8 cellular contexts compared by ENCODE assay signal in the genomic region with DNA sequence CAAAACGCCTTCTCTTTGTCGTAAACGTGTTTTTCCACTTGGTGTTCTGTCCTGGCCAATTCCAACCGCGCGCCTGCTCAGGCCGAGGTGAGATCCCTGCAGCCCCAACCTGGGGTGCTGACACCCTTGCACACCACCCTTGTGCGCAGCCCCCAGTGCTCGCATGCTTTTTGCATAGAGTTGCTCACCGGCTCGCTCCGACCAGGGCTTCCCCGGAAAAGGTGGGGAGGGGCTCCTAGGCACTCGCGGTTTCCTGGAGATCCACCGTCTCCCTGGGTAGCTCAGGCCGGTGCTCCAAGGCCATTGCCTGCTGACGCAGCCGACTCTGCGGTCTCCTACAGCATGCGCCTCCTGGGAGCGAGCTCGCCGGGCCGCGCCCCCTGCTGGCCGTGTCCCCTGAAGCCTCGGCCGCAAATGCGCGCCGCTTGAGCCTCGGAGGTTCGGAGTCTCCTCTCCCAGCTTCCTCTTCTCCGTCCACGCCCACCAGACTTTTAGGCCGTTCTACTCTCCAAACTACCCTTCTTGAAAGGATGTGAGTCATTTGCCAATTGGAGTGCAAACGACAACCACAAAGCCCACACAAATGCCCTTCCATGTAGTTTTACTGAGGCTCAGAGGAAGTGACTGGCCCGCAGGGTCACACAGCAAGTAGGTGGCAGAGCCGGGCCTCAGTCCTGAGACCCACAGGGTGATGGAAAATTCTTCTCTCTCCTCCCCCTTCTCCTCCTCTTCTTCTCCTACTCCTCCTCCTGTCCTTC. TPM values are rescaled to one million over a fixed set of nuclear protein-coding genes. Genes with fewer than 3 reads are reported as not detected.
A peak's percentile ranks its signal among the peaks of the same experiment; 100 is the strongest.
DNase-seq lines count a peak whose midpoint lies in the region; ATAC-seq and TF ChIP-seq lines count a peak whose summit lies in the region.

No MANE protein-coding gene starts in this region.

- no peaks in the 10 kb centered on the region for H3K36me3 ChIP-seq in kidney epithelial cell (ENCODE audit: control insufficient read depth, insufficient read depth, low read length)

- peak overlapping the region; percentile 92 for H3K27ac Mint-ChIP-seq in chondrocyte (ENCODE audit: unreplicated experiment)

- H3K4me3 Mint-ChIP-seq in chondrocyte (ENCODE audit: unreplicated experiment): peak overlapping the region; percentile 70

- ATAC-seq in GM18861 (IDR thresholded peaks at IDR 0.05; ENCODE audit: unreplicated experiment): peak; percentile 84
- ATAC-seq in HG03097 (IDR thresholded peaks at IDR 0.05; ENCODE audit: low FRiP score, unreplicated experiment): peak; percentile 74

- peak overlapping the region; percentile 27 for H3K4me3 ChIP-seq in kidney epithelial cell (ENCODE audit: low read depth, low read length)

- TF ChIP-seq CTCF in chondrocyte (IDR thresholded peaks at IDR 0.05): peak; percentile 98
- peak; percentile 95 for TF ChIP-seq CTCF in kidney epithelial cell (IDR thresholded peaks at IDR 0.05; ENCODE audit: insufficient read depth, low read length, poor library complexity, severe bottlenecking)

- H3K27me3 ChIP-seq in kidney epithelial cell (ENCODE audit: control insufficient read depth, insufficient read depth, low read length): no peaks in the 10 kb centered on the region

- peak; percentile 94 for DNase-seq in AG08395 (ENCODE audit: low spot score)
- peak; percentile 30 for DNase-seq in NCI-H345 treated with DMSO at 0.1 percent for 48 hours (lab: John Stamatoyannopoulos, UW; ENCODE audit: unreplicated experiment)
- peak; percentile 94 for DNase-seq in activated CD4-positive, CD25-positive, alpha-beta regulatory T cell treated with anti-CD3 and anti-CD28 coated beads, Interleukin-2, amount 50 U/mL, for 72 hours
- DNase-seq in chondrocyte (ENCODE audit: low spot score): no peak
- peak; percentile 99 for DNase-seq in kidney epithelial cell (ENCODE audit: low read depth)
- peak; percentile 97 for DNase-seq in stimulated activated CD4-positive, alpha-beta T cell treated with anti-CD3 and anti-CD28 coated beads, Interleukin-15, amount 100 ng/mL, for 24 hours

- no peaks in the 10 kb centered on the region for H3K9me3 Mint-ChIP-seq in chondrocyte (ENCODE audit: low read depth)

- no peaks in the 10 kb centered on the region for H3K36me3 Mint-ChIP-seq in chondrocyte (ENCODE audit: low read depth)

- H3K4me1 Mint-ChIP-seq in chondrocyte (ENCODE audit: low read depth): peaks cover 31% of the 10 kb centered on the region

- H3K27me3 Mint-ChIP-seq in chondrocyte (ENCODE audit: low read depth): no peaks in the 10 kb centered on the region

RNA-seq across cellular contexts. Expression of gene PDP2, which starts 7.2 kb away (rescaled TPM):
- total RNA-seq in chondrocyte (8.5 to 9.2 TPM (median 9.0 TPM) in 3 replicates), kidney epithelial cell (6.9 and 11.7 TPM in 2 replicates)

RNA-seq across cellular contexts. Expression of gene CA7, which starts 28.9 kb away (rescaled TPM):
- total RNA-seq in chondrocyte (not detected in 3 replicates), kidney epithelial cell (not detected in 2 replicates)

RNA-seq across cellular contexts. Expression of gene NAE1, which starts 42.3 kb away (rescaled TPM):
- 46.7 to 51.4 TPM (median 47.8 TPM) in 3 replicates for total RNA-seq in chondrocyte
- total RNA-seq in kidney epithelial cell: 77.3 and 77.9 TPM in 2 replicates

RNA-seq across cellular contexts. Expression of gene CDH16, which starts 45.6 kb away (rescaled TPM):
- total RNA-seq in chondrocyte: not detected in 3 replicates
- total RNA-seq in kidney epithelial cell: 0.33 and 5.0 TPM in 2 replicates

RNA-seq across cellular contexts. Expression of gene RRAD, which starts 52.2 kb away (rescaled TPM):
- total RNA-seq in chondrocyte (0.75 to 6.5 TPM (median 4.4 TPM) in 3 replicates), kidney epithelial cell (32.9 and 36.8 TPM in 2 replicates)
